ENCODE assay signal across 8 cellular contexts in genomic region chr7:117019786-117020604, GRCh38.
DNase-seq lines count a peak whose midpoint lies in the region; ATAC-seq and TF ChIP-seq lines count a peak whose summit lies in the region.

No MANE protein-coding gene starts in this region.

- DNase-seq in G401 (ENCODE audit: low spot score) (peak; percentile 96), NCI-H526 treated with DMSO at 0.1 percent for 48 hours (lab: John Stamatoyannopoulos, UW) (peak; percentile 83), lower lobe of right lung (peak; percentile 50), tibial nerve (ENCODE audit: low spot score in 2 of 2) (peak in 1 of 2 donors; percentile 20), SIG-M5 (lab: John Stamatoyannopoulos, UW) (no peak)
- DNase-seq in activated T-cell treated with anti-CD3 and anti-CD28 coated beads, Interleukin-2, amount 50 U/mL, for 48 hours = no peak

- H3K4me3 ChIP-seq in ectodermal cell (ENCODE audit: insufficient read depth, low read depth, low read length) (peak overlapping the region; percentile 25), lower lobe of right lung (peak overlapping the region; percentile 37), tibial nerve (peak overlapping the region; percentile 12 to 42 (median 22))

- 21 to 24% methylated on average over 17 to 18 of the region's 18 CpGs for WGBS in ectodermal cell, 2 experiments
- WGBS in tibial nerve, 2 donors = 16 to 29% methylated on average over 12 to 18 of the region's 18 CpGs

- intact Hi-C loops in lower lobe of right lung (cut with DNase I) = no loop called here

- TF ChIP-seq EP300 in tibial nerve (IDR thresholded peaks at IDR 0.05) = peak in 1 of 2 donors; percentile 51

- peak in 1 of 2 donors; percentile 35 for TF ChIP-seq POLR2A in tibial nerve (IDR thresholded peaks at IDR 0.05)

- H3K27ac ChIP-seq in ectodermal cell (ENCODE audit: insufficient read depth, low read depth, low read length, poor library complexity, severe bottlenecking) (peak overlapping the region; percentile 95), lower lobe of right lung (peak overlapping the region; percentile 24), tibial nerve (peak overlapping the region in 2 of 4 donors; percentile 38 to 64)

- no peaks in the 10 kb centered on the region for H3K36me3 ChIP-seq in ectodermal cell (ENCODE audit: control insufficient read depth, insufficient read depth, low read length)
- no peaks in the 10 kb centered on the region for H3K36me3 ChIP-seq in lower lobe of right lung
- no peaks in the 10 kb centered on the region for H3K36me3 ChIP-seq in tibial nerve

- H3K9me3 ChIP-seq in ectodermal cell (ENCODE audit: control insufficient read depth, low read length) (no peaks in the 10 kb centered on the region), lower lobe of right lung (no peaks in the 10 kb centered on the region), tibial nerve (no peaks in the 10 kb centered on the region)

- in situ Hi-C loops in G401 (cut with HindIII; ENCODE audit: low sequenced_read_pairs) = no loop called here

- H3K4me1 ChIP-seq in ectodermal cell (ENCODE audit: control insufficient read depth, insufficient read depth, low read length) (peaks cover 13% of the 10 kb centered on the region), lower lobe of right lung (peaks cover 33% of the 10 kb centered on the region), tibial nerve (peaks cover 0 to 36% (median 0%) of the 10 kb centered on the region in 4 donors)

- no peaks in the 10 kb centered on the region for H3K27me3 ChIP-seq in ectodermal cell (ENCODE audit: control insufficient read depth, insufficient read depth, low read length, poor library complexity, severe bottlenecking)
- H3K27me3 ChIP-seq in lower lobe of right lung (ENCODE audit: low read depth) = no peaks in the 10 kb centered on the region
- no peaks in the 10 kb centered on the region for H3K27me3 ChIP-seq in tibial nerve

- ATAC-seq in lower lobe of right lung (peak; percentile 85 to 88), GM19324 (IDR thresholded peaks at IDR 0.05; ENCODE audit: low FRiP score, unreplicated experiment) (no peak)

- TF ChIP-seq CTCF in lower lobe of right lung (IDR thresholded peaks at IDR 0.05) (no peak), tibial nerve (IDR thresholded peaks at IDR 0.05) (no peak)

Comparison
In these comparisons a context has a peak if more than half of its experiments do, and no peak if none do; other contexts are left out.
1. DNase-seq: peak in G401 (single experiment), NCI-H526 treated with DMSO at 0.1 percent for 48 hours (single experiment) and lower lobe of right lung (single experiment); none in SIG-M5 (single experiment) and activated T-cell treated with anti-CD3 and anti-CD28 coated beads, Interleukin-2, amount 50 U/mL, for 48 hours (0 of 2).
2. Peak in every context shown above with its lines, with median percentiles within 50 percentile points of each other: H3K4me3 ChIP-seq.